In the genomic region with DNA sequence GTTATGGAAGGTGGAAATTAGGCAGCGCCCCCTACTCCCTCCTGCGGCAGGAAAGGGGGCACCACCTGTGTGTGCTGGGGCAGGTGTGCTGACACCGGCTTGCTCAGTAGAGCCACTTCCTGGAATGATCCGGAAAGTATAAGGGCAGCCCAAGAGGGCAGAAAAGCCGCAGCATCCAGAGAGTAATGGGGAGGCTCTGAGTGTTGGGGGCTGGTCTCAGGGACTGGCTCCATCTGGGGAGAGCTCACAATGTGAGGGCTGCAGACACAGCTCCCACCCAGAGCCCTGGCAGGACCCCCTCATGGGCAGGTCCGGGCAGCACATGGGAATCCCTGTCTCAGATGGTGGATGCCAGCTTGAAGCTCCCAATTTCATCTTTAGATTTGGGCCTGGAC, we compare ENCODE assay signal across 16 cellular contexts.
DNase-seq lines count a peak whose midpoint lies in the region; ATAC-seq and TF ChIP-seq lines count a peak whose summit lies in the region.
"Had no signal": no experiment of that assay in that cellular context is flagged by ENCODE, and none has a peak within 500 bp of the region (broad histone marks: within the 10 kb centered on the region; RNA-seq: fewer than 3 reads in every experiment).

No MANE protein-coding gene starts in this region.

- H3K27me3 ChIP-seq in BLaER1 (no peaks in the 10 kb centered on the region), hepatocyte (no peaks in the 10 kb centered on the region)
- no peaks in the 10 kb centered on the region for H3K27me3 ChIP-seq in CD8-positive, alpha-beta memory T cell (ENCODE audit: insufficient read depth, low read length, poor library complexity, severe bottlenecking)
- H3K27me3 ChIP-seq: adrenal gland, BE2C had no signal

- H4K20me1 ChIP-seq in BLaER1, result no peaks in the 10 kb centered on the region
- no peaks in the 10 kb centered on the region for H4K20me1 ChIP-seq in hepatocyte (ENCODE audit: insufficient read depth, poor library complexity, severe bottlenecking)

- H3K4me3 Mint-ChIP-seq in CD8-positive, alpha-beta memory T cell, result peak overlapping the region in 5 of 7 donors; percentile 54 to 70 (median 68)
- no peak overlapping the region for H3K4me3 Mint-ChIP-seq in activated CD8-positive, alpha-beta memory T cell treated with anti-CD3 and anti-CD28 coated beads, Interleukin-2, amount 10 ng/mL, durations not matched to agents 7 days and 5 days

- H3K4me3 ChIP-seq in BLaER1 (peak overlapping the region; percentile 36), hepatocyte (no peak overlapping the region)
- peak overlapping the region; percentile 32 for H3K4me3 ChIP-seq in CD8-positive, alpha-beta memory T cell (ENCODE audit: low read length)
- H3K4me3 ChIP-seq: adrenal gland, mucosa of descending colon had no signal

- H3K4me1 ChIP-seq in BLaER1 (peaks cover 97% of the 10 kb centered on the region), hepatocyte (ENCODE audit: insufficient read depth) (peaks cover 7% of the 10 kb centered on the region)
- H3K4me1 ChIP-seq in CD8-positive, alpha-beta memory T cell (ENCODE audit: insufficient read depth, low read length), result peaks cover 75% of the 10 kb centered on the region
- H3K4me1 ChIP-seq: adrenal gland had no signal

- H3K27ac Mint-ChIP-seq in CD8-positive, alpha-beta memory T cell, result peak overlapping the region; percentile 72 to 95 (median 92)
- H3K27ac Mint-ChIP-seq in activated CD8-positive, alpha-beta memory T cell treated with anti-CD3 and anti-CD28 coated beads, Interleukin-2, amount 10 ng/mL, durations not matched to agents 7 days and 5 days, result peak overlapping the region; percentile 47

- peaks cover 54 to 70% (median 57%) of the 10 kb centered on the region in 3 donors for H3K4me1 Mint-ChIP-seq in CD8-positive, alpha-beta memory T cell
- peaks cover 36% of the 10 kb centered on the region for H3K4me1 Mint-ChIP-seq in activated CD8-positive, alpha-beta memory T cell treated with anti-CD3 and anti-CD28 coated beads, Interleukin-2, amount 10 ng/mL, durations not matched to agents 7 days and 5 days

- peaks cover 0 to 2% of the 10 kb centered on the region in 2 donors for H3K27me3 Mint-ChIP-seq in CD8-positive, alpha-beta memory T cell
- H3K27me3 Mint-ChIP-seq in activated CD8-positive, alpha-beta memory T cell treated with anti-CD3 and anti-CD28 coated beads, Interleukin-2, amount 10 ng/mL, durations not matched to agents 7 days and 5 days, result no peaks in the 10 kb centered on the region

- POLR2A ChIA-PET in CD8-positive, alpha-beta memory T cell (lab: Charles Lee), result no interaction called here

- ATAC-seq in activated CD8-positive, alpha-beta memory T cell treated with anti-CD3 and anti-CD28 coated beads, Interleukin-2, amount 10 ng/mL, durations not matched to agents 7 days and 5 days, result no peak
- ATAC-seq in GM21723 (IDR thresholded peaks at IDR 0.05; ENCODE audit: unreplicated experiment) (no peak), HG03095 (IDR thresholded peaks at IDR 0.05; ENCODE audit: unreplicated experiment) (no peak)
- ATAC-seq: mucosa of descending colon had no signal

- H3K9ac ChIP-seq in BLaER1, result peak overlapping the region; percentile 75

- CTCF ChIA-PET in CD8-positive, alpha-beta memory T cell (lab: Charles Lee), result interaction anchor here (1.2 to 1.7 kb wide), 2 partner anchors 18 to 314 kb away, joined by 3 to 5 read pairs; no protein-coding TSS in a partner anchor
- CTCF ChIA-PET in activated CD8-positive, alpha-beta memory T cell treated with anti-CD3 and anti-CD28 coated beads, Interleukin-2, amount 10 ng/mL, durations not matched to agents 7 days and 5 days (lab: Charles Lee), result interaction anchor here (1.2 kb wide), 1 partner anchor 314 kb away, joined by 3 read pairs; no protein-coding TSS in a partner anchor

- WGBS in hepatocyte (ENCODE audit: low lambda C conversion rate, missing lambda C conversion rate), result 87% methylated on average over 6 of the region's 6 CpGs

- H3K27ac ChIP-seq in BLaER1, result peak overlapping the region; percentile 93
- no peak overlapping the region for H3K27ac ChIP-seq in CD8-positive, alpha-beta memory T cell (ENCODE audit: low read depth, low read length)
- H3K27ac ChIP-seq in hepatocyte, result no peak overlapping the region
- H3K27ac ChIP-seq: adrenal gland, HL-60 had no signal

- no peak overlapping the region for H2AFZ ChIP-seq in hepatocyte

- peak in 2 of 5 donors; percentile 44 to 48 for DNase-seq in CD8-positive, alpha-beta memory T cell
- peak; percentile 40 for DNase-seq in activated CD8-positive, alpha-beta memory T cell treated with anti-CD3 and anti-CD28 coated beads, Interleukin-2, amount 10 ng/mL, durations not matched to agents 7 days and 5 days
- peak; percentile 74 for DNase-seq in mesenteric fat pad (ENCODE audit: low spot score)
- DNase-seq in epidermal melanocyte (ENCODE audit: insufficient read length, low spot score), result no peak
- no peak for DNase-seq in hepatocyte (ENCODE audit: low spot score)
- DNase-seq: BE2C, DND-41, HCEC 1CT, mucosa of descending colon, NCI-H187 treated with DMSO at 0.1 percent for 48 hours, SW 1271 had no signal

- H3K79me2 ChIP-seq in hepatocyte, result no peaks in the 10 kb centered on the region

- H3K36me3 Mint-ChIP-seq in CD8-positive, alpha-beta memory T cell, result no peaks in the 10 kb centered on the region
- H3K36me3 Mint-ChIP-seq in activated CD8-positive, alpha-beta memory T cell treated with anti-CD3 and anti-CD28 coated beads, Interleukin-2, amount 10 ng/mL, durations not matched to agents 7 days and 5 days, result no peaks in the 10 kb centered on the region

- H3K4me2 ChIP-seq in BLaER1, result peak overlapping the region; percentile 97
- no peak overlapping the region for H3K4me2 ChIP-seq in hepatocyte

- H3K36me3 ChIP-seq in BLaER1 (no peaks in the 10 kb centered on the region), hepatocyte (replicated peaks; ENCODE audit: insufficient read depth, low read depth) (no peaks in the 10 kb centered on the region)
- H3K36me3 ChIP-seq in CD8-positive, alpha-beta memory T cell (ENCODE audit: insufficient read depth, low read length), result no peaks in the 10 kb centered on the region
- H3K36me3 ChIP-seq: adrenal gland, BE2C had no signal

- H3K9me3 ChIP-seq in BLaER1 (peaks cover 4% of the 10 kb centered on the region), hepatocyte (ENCODE audit: low read depth) (no peaks in the 10 kb centered on the region)
- H3K9me3 ChIP-seq in CD8-positive, alpha-beta memory T cell (ENCODE audit: low read length), result no peaks in the 10 kb centered on the region
- H3K9me3 ChIP-seq: adrenal gland, BE2C, mucosa of descending colon had no signal

- no peak for TF ChIP-seq CTCF in hepatocyte (IDR thresholded peaks at IDR 0.05; ENCODE audit: poor library complexity)

- no peaks in the 10 kb centered on the region for H3K9me2 ChIP-seq in hepatocyte (replicated peaks; ENCODE audit: insufficient read depth)

- H3K9me3 Mint-ChIP-seq in CD8-positive, alpha-beta memory T cell, result peaks cover 0 to 6% (median under 1%) of the 10 kb centered on the region in 5 donors
- peaks cover under 1% of the 10 kb centered on the region for H3K9me3 Mint-ChIP-seq in activated CD8-positive, alpha-beta memory T cell treated with anti-CD3 and anti-CD28 coated beads, Interleukin-2, amount 10 ng/mL, durations not matched to agents 7 days and 5 days (ENCODE audit: low read depth)

Comparison
In these comparisons a context has a peak if more than half of its experiments do, and no peak if none do; other contexts are left out.
1. DNase-seq: peak in activated CD8-positive, alpha-beta memory T cell treated with anti-CD3 and anti-CD28 coated beads, Interleukin-2, amount 10 ng/mL, durations not matched to agents 7 days and 5 days (single experiment) and mesenteric fat pad (single experiment); none in epidermal melanocyte (single experiment) and hepatocyte (single experiment).